In the genomic region with DNA sequence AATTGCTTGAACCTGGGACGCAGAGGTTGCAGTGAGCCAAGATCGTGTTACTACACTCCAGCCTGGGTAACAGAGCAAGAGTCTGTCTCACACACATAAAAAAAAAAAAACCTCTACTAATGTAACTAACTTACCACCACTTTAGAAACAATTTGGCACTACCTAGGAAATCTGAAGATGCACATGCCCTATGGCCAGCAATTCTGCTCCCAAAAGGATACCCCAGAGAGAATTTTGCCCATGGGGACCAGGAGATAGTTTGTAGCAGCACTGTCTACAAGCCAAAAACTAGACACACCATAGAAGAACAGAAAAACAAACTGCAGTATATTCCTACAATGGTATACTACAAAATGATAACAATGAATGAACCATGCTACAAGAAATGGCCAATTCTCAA, we compare ENCODE assay signal across 34 cellular contexts.
"Had no signal": no experiment of that assay in that cellular context is flagged by ENCODE, and none has a peak within 500 bp of the region (broad histone marks: within the 10 kb centered on the region; RNA-seq: fewer than 3 reads in every experiment).

No MANE protein-coding gene starts in this region.

- H3K27ac ChIP-seq: KMS-11 had no signal

- H3K27me3 ChIP-seq: MG63 had no signal

- DNase-seq: Karpas-422, Kasumi-1, MG63, MM.1S, MV-4-11, NCI-H1048, NCI-H1092, NCI-H1092 treated with DMSO at 0.1 percent for 48 hours, NCI-H1105, NCI-H1105 treated with DMSO at 0.1 percent for 48 hours, NCI-H1417, NCI-H1417 treated with DMSO at 0.1 percent for 48 hours, NCI-H1436, NCI-H1436 treated with DMSO at 0.1 percent for 48 hours, NCI-H146, NCI-H1694, NCI-H1694 treated with DMSO at 0.1 percent for 48 hours, NCI-H187, NCI-H187 treated with DMSO at 0.1 percent for 48 hours, NCI-H1930, NCI-H2029, NCI-H2029 treated with DMSO at 0.1 percent for 48 hours, NCI-H2081, NCI-H2081 treated with DMSO at 0.1 percent for 48 hours, NCI-H2107, NCI-H2171, NCI-H2171 treated with DMSO at 0.1 percent for 48 hours, NCI-H2227 treated with DMSO at 0.1 percent for 48 hours, NCI-H226, NCI-H345, NCI-H446, NCI-H446 treated with DMSO at 0.1 percent for 48 hours, NCI-H510A had no signal

- H3K9me3 ChIP-seq: MG63 had no signal

- H3K4me3 ChIP-seq: MG63 had no signal
